23 cellular contexts compared by ENCODE assay signal in genomic region chr10:44390585-44391072, GRCh38. TPM values are rescaled to one million over a fixed set of nuclear protein-coding genes. Genes with fewer than 3 reads are reported as not detected.
DNase-seq lines count a peak whose midpoint lies in the region; ATAC-seq and TF ChIP-seq lines count a peak whose summit lies in the region.
"Had no signal": no experiment of that assay in that cellular context is flagged by ENCODE, and none has a peak within 500 bp of the region (broad histone marks: within the 10 kb centered on the region; RNA-seq: fewer than 3 reads in every experiment).

No MANE protein-coding gene starts in this region.

- H2AFZ ChIP-seq in Karpas-422 (ENCODE audit: low read length) = no peak overlapping the region

- DNase-seq in ELR (ENCODE audit: low read depth) (peak; percentile 3), Karpas-422 (peak; percentile 25), fibroblast of pulmonary artery (ENCODE audit: low read depth) (peak; percentile 60), sciatic nerve (ENCODE audit: low spot score) (peak; percentile 41), upper lobe of left lung (no peak), NCI-H146 (lab: John Stamatoyannopoulos, UW) (no peak)
- DNase-seq: activated CD4-positive, alpha-beta T cell treated with anti-CD3 and anti-CD28 coated beads, Interleukin-2, amount 50 U/mL, for 1 hour; activated naive CD4-positive, alpha-beta T cell treated with anti-CD3 and anti-CD28 coated beads, Interleukin-2, amount 50 U/mL, for 16 hours; activated T-cell treated with anti-CD3 and anti-CD28 coated beads, Interleukin-2, amount 50 U/mL, for 1 hour; DND-41; effector memory CD4-positive, alpha-beta T cell; KBM-7; left lung; NCI-H1092; NCI-H2029 treated with DMSO at 0.1 percent for 48 hours; SIG-M5; stimulated activated CD4-positive, alpha-beta T cell treated with anti-CD3 and anti-CD28 coated beads, Interleukin-4, amount 100 ng/mL, for 4 hours; stimulated activated naive CD8-positive, alpha-beta T cell treated with anti-CD3 and anti-CD28 coated beads, Interleukin-15, amount 100 ng/mL, for 72 hours; T-helper 17 cell; transverse colon had no signal

- H3K27me3 ChIP-seq in Karpas-422 (ENCODE audit: low read length) (no peaks in the 10 kb centered on the region), upper lobe of left lung (peaks cover 0 to 8% (median 0%) of the 10 kb centered on the region in 4 donors)

- no peak for TF ChIP-seq POLR2A in upper lobe of left lung (IDR thresholded peaks at IDR 0.05)

- H3K4me1 ChIP-seq in Karpas-422 (ENCODE audit: low read length) (no peaks in the 10 kb centered on the region), upper lobe of left lung (peaks cover 0 to 13% (median under 1%) of the 10 kb centered on the region in 4 donors)

- H3K27ac ChIP-seq in Karpas-422 (ENCODE audit: low read length) (no peak overlapping the region), upper lobe of left lung (no peak overlapping the region)
- H3K27ac ChIP-seq: left lung, transverse colon, VCaP had no signal

- no peak overlapping the region for H3K9ac ChIP-seq in Karpas-422 (ENCODE audit: low read length)

- no peaks in the 10 kb centered on the region for H4K20me1 ChIP-seq in Karpas-422 (ENCODE audit: insufficient read depth, low read depth, low read length)

- no peak overlapping the region for H3K4me2 ChIP-seq in Karpas-422 (ENCODE audit: low read depth, low read length, poor library complexity, severe bottlenecking)
- H3K4me2 ChIP-seq: smooth muscle cell had no signal

- no peak for ATAC-seq in sciatic nerve
- no peak for ATAC-seq in upper lobe of left lung (ENCODE audit: low FRiP score in 2 of 2)
- ATAC-seq in HG02852 (IDR thresholded peaks at IDR 0.05; ENCODE audit: unreplicated experiment) = no peak
- ATAC-seq: left lung; stimulated activated naive CD8-positive, alpha-beta T cell treated with anti-CD3 and anti-CD28 coated beads, Interleukin-15, amount 100 ng/mL, for 72 hours; T-helper 17 cell had no signal

- H3K36me3 ChIP-seq in Karpas-422 (ENCODE audit: insufficient read depth, low read length) (no peaks in the 10 kb centered on the region), upper lobe of left lung (no peaks in the 10 kb centered on the region)
- H3K36me3 ChIP-seq: left lung, transverse colon had no signal

- no peak overlapping the region for H3K4me3 ChIP-seq in Karpas-422 (ENCODE audit: low read length)
- no peak overlapping the region for H3K4me3 ChIP-seq in fibroblast of pulmonary artery (replicated peaks; ENCODE audit: low read depth, low read length)
- no peak overlapping the region for H3K4me3 ChIP-seq in upper lobe of left lung
- H3K4me3 ChIP-seq: left lung, smooth muscle cell, transverse colon had no signal

- no peaks in the 10 kb centered on the region for H3K9me3 ChIP-seq in Karpas-422 (ENCODE audit: low read length)
- no peaks in the 10 kb centered on the region for H3K9me3 ChIP-seq in upper lobe of left lung
- H3K9me3 ChIP-seq: left lung, transverse colon had no signal

- no peaks in the 10 kb centered on the region for H3K9me2 ChIP-seq in Karpas-422 (replicated peaks; ENCODE audit: insufficient read depth, low read length)

- intact Hi-C loops in sciatic nerve (cut with DNase I) = no loop called here

- WGBS in upper lobe of left lung, 2 donors = 40 to 61% methylated on average over 1 to 3 of the region's 3 CpGs

- H3K79me2 ChIP-seq in Karpas-422 (ENCODE audit: low read length) = no peaks in the 10 kb centered on the region

- TF ChIP-seq CTCF in fibroblast of pulmonary artery (IDR thresholded peaks at IDR 0.05; ENCODE audit: low read length, missing control alignments) = no peak
- TF ChIP-seq CTCF in upper lobe of left lung (IDR thresholded peaks at IDR 0.05) = no peak

- TF ChIP-seq EP300 in upper lobe of left lung (IDR thresholded peaks at IDR 0.05) = no peak

RNA-seq across cellular contexts. Expression of gene CXCL12, which starts 5.7 kb away (rescaled TPM):
- not detected in 2 replicates for total RNA-seq in Karpas-422 (2014; rRNA removed; shearing (Covaris generic); ENCODE audit: low replicate concordance)
- 394 TPM for total RNA-seq in sciatic nerve
- 10 to 100 TPM in 3 of 6 donors, 1 to 10 TPM in 3; 3.5 to 61.6 (median 14.6) TPM for total RNA-seq in upper lobe of left lung

Comparison
In these comparisons a context has a peak if more than half of its experiments do, and no peak if none do; other contexts are left out.
1. DNase-seq: peak in ELR (single experiment), Karpas-422 (single experiment), fibroblast of pulmonary artery (single experiment) and sciatic nerve (single experiment); none in upper lobe of left lung (0 of 2) and NCI-H146 (single experiment).